Comparison of ENCODE assay signal across 17 cellular contexts in genomic region chr17:47708864-47709541, GRCh38. TPM values are rescaled to one million over a fixed set of nuclear protein-coding genes. Genes with fewer than 3 reads are reported as not detected.
DNase-seq lines count a peak whose midpoint lies in the region; ATAC-seq and TF ChIP-seq lines count a peak whose summit lies in the region.
"Had no signal": no experiment of that assay in that cellular context is flagged by ENCODE, and none has a peak within 500 bp of the region (broad histone marks: within the 10 kb centered on the region; RNA-seq: fewer than 3 reads in every experiment).

No MANE protein-coding gene starts in this region.

- no peaks in the 10 kb centered on the region for H3K9me3 Mint-ChIP-seq in endothelial cell (ENCODE audit: unreplicated experiment)
- H3K9me3 Mint-ChIP-seq: activated CD8-positive, alpha-beta T cell treated with anti-CD3 and anti-CD28 coated beads for 36 hours; stimulated activated naive B cell treated with anti-CD40 and anti-IgM and Interleukin-4, amounts not matched to agents 10 μg/mL and 1 μg/mL and 100 μg/mL, for 72 hours had no signal

- H3K4me1 ChIP-seq in HUES6 (ENCODE audit: control insufficient read depth, insufficient read depth, low read length) (no peaks in the 10 kb centered on the region; the same call in 1 of the 2 replicates), spleen (peaks cover 29 to 73% (median 60%) of the 10 kb centered on the region in 6 donors)

- H3K27ac ChIP-seq in HUES6 (ENCODE audit: low read depth, low read length), result no peak overlapping the region
- no peak overlapping the region for H3K27ac ChIP-seq in spleen
- H3K27ac ChIP-seq: PC-9 had no signal

- TF ChIP-seq POLR2A in spleen (IDR thresholded peaks at IDR 0.05), result no peak

- no peaks in the 10 kb centered on the region for H3K9me3 ChIP-seq in HUES6 (ENCODE audit: control insufficient read depth, insufficient read depth, low read depth, low read length)
- no peaks in the 10 kb centered on the region for H3K9me3 ChIP-seq in spleen
- H3K9me3 ChIP-seq: MG63 had no signal

- DNase-seq in endothelial cell (ENCODE audit: low spot score) (peak; percentile 35), iPS-NIHi11 (ENCODE audit: low spot score) (peak; percentile 81), spleen (peak; percentile 72), ecto neural progenitor cell (ENCODE audit: low spot score) (no peak)
- DNase-seq in stimulated activated CD4-positive, alpha-beta T cell treated with anti-CD3 and anti-CD28 coated beads, Interleukin-12 subunit alpha, Interleukin-12 subunit beta, amount 100 ng/mL, for 4 hours, result no peak
- DNase-seq: activated CD8-positive, alpha-beta T cell treated with anti-CD3 and anti-CD28 coated beads for 36 hours; activated gamma-delta T cell treated with Interleukin-2 at 50 U/mL for 16 hours; GF-D8; MG63; NCI-H2227 treated with DMSO at 0.1 percent for 48 hours; stimulated activated CD4-positive, alpha-beta T cell treated with anti-CD3 and anti-CD28 coated beads, Interleukin-1b, Interleukin-23, amount 100 ng/mL, for 48 hours; stimulated activated naive B cell treated with anti-CD40 and anti-IgM and Interleukin-4, amounts not matched to agents 10 μg/mL and 1 μg/mL and 100 μg/mL, for 72 hours had no signal

- intact Hi-C loops in spleen (cut with DNase I; ENCODE audit: low total_unique reads), result no loop called here

- WGBS in spleen, 5 donors, result 83 to 90% (median 89%) methylated on average over 48 to 89 of the region's 89 CpGs

- H3K4me3 Mint-ChIP-seq in endothelial cell (ENCODE audit: unreplicated experiment), result no peak overlapping the region
- H3K4me3 Mint-ChIP-seq: activated CD8-positive, alpha-beta T cell treated with anti-CD3 and anti-CD28 coated beads for 36 hours; stimulated activated naive B cell treated with anti-CD40 and anti-IgM and Interleukin-4, amounts not matched to agents 10 μg/mL and 1 μg/mL and 100 μg/mL, for 72 hours had no signal

- H3K36me3 ChIP-seq in HUES6 (ENCODE audit: control insufficient read depth, insufficient read depth, low read length) (peaks cover 4% of the 10 kb centered on the region; the same call in 1 of the 2 replicates), spleen (peaks cover 0 to 50% (median 26%) of the 10 kb centered on the region in 6 donors)
- H3K36me3 ChIP-seq: MG63 had no signal

- H3K36me3 Mint-ChIP-seq in endothelial cell (ENCODE audit: low read depth, unreplicated experiment), result peaks cover 46% of the 10 kb centered on the region

- H3K27me3 ChIP-seq in HUES6 (ENCODE audit: control insufficient read depth, insufficient read depth, low read length) (peaks cover 35% of the 10 kb centered on the region), spleen (replicated peaks in 1 of 7) (no peaks in the 10 kb centered on the region)

- TF ChIP-seq CTCF in endothelial cell (IDR thresholded peaks at IDR 0.05; ENCODE audit: unreplicated experiment) (no peak), spleen (IDR thresholded peaks at IDR 0.05 in 8 of 11, conservative IDR thresholded peaks at IDR 0.05 in 3 of 11) (no peak)

- H3K4me3 ChIP-seq in HUES6 (ENCODE audit: low read depth, low read length) (peak overlapping the region; percentile 46; the same call in 1 of the 2 replicates), spleen (no peak overlapping the region)
- H3K4me3 ChIP-seq: MG63, PC-9 had no signal

- H3K9ac ChIP-seq in HUES6 (ENCODE audit: low read length), result no peak overlapping the region

- H3K27ac Mint-ChIP-seq in endothelial cell (ENCODE audit: unreplicated experiment), result no peak overlapping the region
- H3K27ac Mint-ChIP-seq: stimulated activated naive B cell treated with anti-CD40 and anti-IgM and Interleukin-4, amounts not matched to agents 10 μg/mL and 1 μg/mL and 100 μg/mL, for 72 hours had no signal

- ATAC-seq in GM21360 (IDR thresholded peaks at IDR 0.05; ENCODE audit: unreplicated experiment) (no peak), GM18517 (IDR thresholded peaks at IDR 0.05; ENCODE audit: unreplicated experiment) (no peak)
- ATAC-seq: activated CD8-positive, alpha-beta T cell treated with anti-CD3 and anti-CD28 coated beads for 36 hours; stimulated activated naive B cell treated with anti-CD40 and anti-IgM and Interleukin-4, amounts not matched to agents 10 μg/mL and 1 μg/mL and 100 μg/mL, for 72 hours had no signal

- peaks cover 24% of the 10 kb centered on the region for H3K27me3 Mint-ChIP-seq in endothelial cell (ENCODE audit: unreplicated experiment)
- H3K27me3 Mint-ChIP-seq: activated CD8-positive, alpha-beta T cell treated with anti-CD3 and anti-CD28 coated beads for 36 hours; stimulated activated naive B cell treated with anti-CD40 and anti-IgM and Interleukin-4, amounts not matched to agents 10 μg/mL and 1 μg/mL and 100 μg/mL, for 72 hours had no signal

- H3K4me1 Mint-ChIP-seq in endothelial cell (ENCODE audit: unreplicated experiment), result peaks cover 14% of the 10 kb centered on the region

RNA-seq across cellular contexts. Expression of gene TBKBP1, which starts 15.0 kb away (rescaled TPM):
- 31.4 TPM for total RNA-seq in endothelial cell (ENCODE audit: unreplicated experiment)
- total RNA-seq in spleen, result 10 to 100 TPM; 11.6 to 28.0 (median 19.6) TPM
- 10 to 100 TPM in 2 of 3 donors, 1 to 10 TPM in 1; 3.8 to 25.7 (median 10.2) TPM for polyA plus RNA-seq in spleen

RNA-seq across cellular contexts. Expression of gene TBX21, which starts 24.0 kb away (rescaled TPM):
- total RNA-seq in endothelial cell (ENCODE audit: unreplicated experiment) (0.21 TPM), spleen (10 to 100 TPM; 10.4 to 21.7 (median 12.2) TPM)
- polyA plus RNA-seq in spleen, result 1 to 10 TPM; 2.6 to 8.3 (median 3.8) TPM
- total RNA-seq: PC-9 had no signal
- polyA plus RNA-seq: BJ had no signal

RNA-seq across cellular contexts. Expression of gene KPNB1, which starts 59.3 kb away (rescaled TPM):
- total RNA-seq in endothelial cell (ENCODE audit: unreplicated experiment) (376 TPM), spleen (100 to 1,000 TPM; 232 to 331 (median 259) TPM)
- polyA plus RNA-seq in spleen, result 10 to 100 TPM; 37.0 to 56.7 (median 49.0) TPM

Comparison
In these comparisons a context has a peak if more than half of its experiments do, and no peak if none do; other contexts are left out.
1. DNase-seq: peak in endothelial cell (single experiment), iPS-NIHi11 (single experiment) and spleen (single experiment); none in ecto neural progenitor cell (single experiment) and stimulated activated CD4-positive, alpha-beta T cell treated with anti-CD3 and anti-CD28 coated beads, Interleukin-12 subunit alpha, Interleukin-12 subunit beta, amount 100 ng/mL, for 4 hours (single experiment).